In the genomic region with DNA sequence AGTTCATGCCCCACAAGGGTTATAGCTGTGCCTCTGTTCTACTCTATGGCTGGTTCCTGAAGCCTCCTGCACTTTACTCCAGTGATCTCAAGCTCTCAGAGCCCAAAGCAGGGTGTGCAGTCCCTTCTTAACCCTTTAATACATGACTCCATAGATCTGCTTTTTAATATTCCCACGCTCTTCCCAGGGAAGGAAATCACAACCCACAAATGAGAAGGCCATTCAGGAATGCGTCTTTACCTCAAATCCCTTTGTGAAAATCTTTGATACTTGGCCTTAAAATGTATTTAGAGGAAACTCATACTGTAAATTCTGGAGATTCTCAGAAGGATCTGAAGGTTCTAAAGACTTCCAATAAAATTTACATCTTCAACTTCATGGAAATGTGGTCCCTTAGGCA, we compare ENCODE assay signal across 17 cellular contexts. TPM values are rescaled to one million over a fixed set of nuclear protein-coding genes. Genes with fewer than 3 reads are reported as not detected.
DNase-seq lines count a peak whose midpoint lies in the region; ATAC-seq, FAIRE-seq and TF ChIP-seq lines count a peak whose summit lies in the region.
"Had no signal": no experiment of that assay in that cellular context is flagged by ENCODE, and none has a peak within 500 bp of the region (broad histone marks: within the 10 kb centered on the region; RNA-seq: fewer than 3 reads in every experiment).

No MANE protein-coding gene starts in this region.

- no peak for TF ChIP-seq POLR2A in GM12891 (IDR thresholded peaks at IDR 0.05; ENCODE audit: low read depth, low read length)

- H3K27me3 Mint-ChIP-seq in activated T-cell treated with anti-CD3 and anti-CD28 coated beads, Interleukin-2, amount 50 U/mL, for 72 hours (ENCODE audit: low read depth) = peaks cover 9% of the 10 kb centered on the region

- TF ChIP-seq CTCF in astrocyte of the cerebellum (IDR thresholded peaks at IDR 0.05; ENCODE audit: low read depth, low read length, missing control alignments) = no peak
- TF ChIP-seq CTCF in left ventricle myocardium inferior (IDR thresholded peaks at IDR 0.05; ENCODE audit: borderline replicate concordance) = no peak

- no peak overlapping the region for H3K4me3 Mint-ChIP-seq in activated T-cell treated with anti-CD3 and anti-CD28 coated beads, Interleukin-2, amount 50 U/mL, for 72 hours
- H3K4me3 Mint-ChIP-seq: activated CD4-positive, alpha-beta memory T cell treated with anti-CD3 and anti-CD28 coated beads, Interleukin-2, amount 10 ng/mL, durations not matched to agents 7 days and 5 days; effector memory CD8-positive, alpha-beta T cell had no signal

- H3K36me3 ChIP-seq in left ventricle myocardium inferior (peaks cover 15% of the 10 kb centered on the region), skeletal muscle tissue (ENCODE audit: control insufficient read depth in 3 of 3, insufficient read depth in 3 of 3, low read length in 3 of 3) (no peaks in the 10 kb centered on the region)
- H3K36me3 ChIP-seq: ascending aorta had no signal

- no peak overlapping the region for H3K27ac Mint-ChIP-seq in activated T-cell treated with anti-CD3 and anti-CD28 coated beads, Interleukin-2, amount 50 U/mL, for 72 hours
- H3K27ac Mint-ChIP-seq: activated CD4-positive, alpha-beta memory T cell treated with anti-CD3 and anti-CD28 coated beads, Interleukin-2, amount 10 ng/mL, durations not matched to agents 7 days and 5 days; activated T-helper 2 cell treated with anti-CD3 and anti-CD28 coated beads, Interferon-gamma antibody, Interleukin-2, Interleukin-4, amounts not matched to agents 10 μg/mL and 5 μg/mL and 100 μg/mL, durations not matched to agents 14 hours and 24 hours and 36 hours; effector memory CD8-positive, alpha-beta T cell had no signal

- H3K4me1 ChIP-seq in left ventricle myocardium inferior = peaks cover 89% of the 10 kb centered on the region
- H3K4me1 ChIP-seq in skeletal muscle tissue (ENCODE audit: control insufficient read depth in 3 of 3, insufficient read depth in 3 of 3, low read length in 3 of 3) = peaks cover 19 to 45% (median 32%) of the 10 kb centered on the region in 3 donors

- peaks cover 7% of the 10 kb centered on the region for H3K4me1 Mint-ChIP-seq in activated T-cell treated with anti-CD3 and anti-CD28 coated beads, Interleukin-2, amount 50 U/mL, for 72 hours (ENCODE audit: low read depth)
- H3K4me1 Mint-ChIP-seq: activated CD4-positive, alpha-beta memory T cell treated with anti-CD3 and anti-CD28 coated beads, Interleukin-2, amount 10 ng/mL, durations not matched to agents 7 days and 5 days had no signal

- H3K9ac ChIP-seq in skeletal muscle tissue (ENCODE audit: low read depth in 1 of 3, low read length in 3 of 3) = no peak overlapping the region

- no peaks in the 10 kb centered on the region for H3K27me3 ChIP-seq in left ventricle myocardium inferior (ENCODE audit: low read depth)
- H3K27me3 ChIP-seq in skeletal muscle tissue (ENCODE audit: control insufficient read depth in 3 of 3, insufficient read depth in 3 of 3, low read length in 3 of 3) = no peaks in the 10 kb centered on the region
- H3K27me3 ChIP-seq: ascending aorta had no signal

- H3K9me3 Mint-ChIP-seq in activated T-cell treated with anti-CD3 and anti-CD28 coated beads, Interleukin-2, amount 50 U/mL, for 72 hours = no peaks in the 10 kb centered on the region
- H3K9me3 Mint-ChIP-seq: activated CD4-positive, alpha-beta memory T cell treated with anti-CD3 and anti-CD28 coated beads, Interleukin-2, amount 10 ng/mL, durations not matched to agents 7 days and 5 days; activated T-helper 2 cell treated with anti-CD3 and anti-CD28 coated beads, Interferon-gamma antibody, Interleukin-2, Interleukin-4, amounts not matched to agents 10 μg/mL and 5 μg/mL and 100 μg/mL, durations not matched to agents 14 hours and 24 hours and 36 hours; effector memory CD8-positive, alpha-beta T cell had no signal

- DNase-seq in EH (ENCODE audit: low read depth) (peak; percentile 95), astrocyte of the cerebellum (ENCODE audit: low read depth) (peak; percentile 68), left ventricle myocardium inferior (no peak), GM12891 (ENCODE audit: insufficient read length, low spot score) (no peak), foreskin melanocyte (no peak), posterior vena cava (ENCODE audit: low spot score) (no peak)
- DNase-seq in activated T-cell treated with anti-CD3 and anti-CD28 coated beads, Interleukin-2, amount 50 U/mL, for 72 hours = no peak
- DNase-seq: activated CD4-positive, alpha-beta memory T cell treated with anti-CD3 and anti-CD28 coated beads, Interleukin-2, amount 10 ng/mL, durations not matched to agents 7 days and 5 days; AML-193; effector memory CD8-positive, alpha-beta T cell; Karpas-422; psoas muscle; stimulated activated CD4-positive, alpha-beta T cell treated with anti-CD3 and anti-CD28 coated beads, Interleukin-2, amount 100 ng/mL, for 48 hours had no signal

- no peak for FAIRE-seq in GM12891 (lab: Jason Lieb, UNC)

- H3K36me3 Mint-ChIP-seq in activated T-cell treated with anti-CD3 and anti-CD28 coated beads, Interleukin-2, amount 50 U/mL, for 72 hours (ENCODE audit: insufficient read depth in 2 of 2) = no peaks in the 10 kb centered on the region

- H3K9me3 ChIP-seq in left ventricle myocardium inferior (replicated peaks) (no peaks in the 10 kb centered on the region), skeletal muscle tissue (ENCODE audit: control insufficient read depth in 3 of 3, low read length in 3 of 3) (no peaks in the 10 kb centered on the region)
- H3K9me3 ChIP-seq: ascending aorta, psoas muscle had no signal

- in situ Hi-C loops in astrocyte of the cerebellum (cut with HindIII; ENCODE audit: low sequenced_read_pairs) = no loop called here

- H3K27ac ChIP-seq in left ventricle myocardium inferior (replicated peaks) (peak overlapping the region; percentile 86), skeletal muscle tissue (ENCODE audit: low read depth, low read length) (peak overlapping the region; percentile 69)
- H3K27ac ChIP-seq: HL-60, psoas muscle had no signal

- H3K4me3 ChIP-seq in astrocyte of the cerebellum (ENCODE audit: low read depth, low read length) (no peak overlapping the region), left ventricle myocardium inferior (peak overlapping the region; percentile 40), skeletal muscle tissue (ENCODE audit: low read length in 3 of 3) (peak overlapping the region in 2 of 3 donors; percentile 4 to 29)
- H3K4me3 ChIP-seq: ascending aorta, psoas muscle had no signal

- no peak for ATAC-seq in activated T-cell treated with anti-CD3 and anti-CD28 coated beads, Interleukin-2, amount 50 U/mL, for 72 hours (replicated peaks in 1 of 2)
- ATAC-seq: effector memory CD8-positive, alpha-beta T cell had no signal

- intact Hi-C loops in left ventricle myocardium inferior (cut with micrococcal nuclease) (no loop called here), posterior vena cava (cut with DNase I) (no loop called here)

TF ChIP-seq in GM12891, 5 proteins besides CTCF, POLR2A, EP300 and RAD21:
- TF ChIP-seq POU2F2 (IDR thresholded peaks at IDR 0.05; ENCODE audit: low read depth, low read length) (no peak), SPI1 (IDR thresholded peaks at IDR 0.05; ENCODE audit: low read depth, low read length) (no peak), PAX5 (IDR thresholded peaks at IDR 0.05; ENCODE audit: insufficient read depth, low read length, severe bottlenecking) (no peak), TAF1 (IDR thresholded peaks at IDR 0.05; ENCODE audit: low read depth, low read length) (no peak), POLR2AphosphoS5 (IDR thresholded peaks at IDR 0.05; ENCODE audit: low read depth, low read length) (no peak)

RNA-seq across cellular contexts. Expression of gene NID2, which starts 17.0 kb away (rescaled TPM):
- total RNA-seq in left ventricle myocardium inferior = 35.2 TPM
- 76.7 TPM for total RNA-seq in skeletal muscle tissue
- 0.17 TPM for polyA plus RNA-seq in GM12891 (2012; ENCODE audit: low read depth, missing spikeins)
- total RNA-seq in activated T-cell treated with anti-CD3 and anti-CD28 coated beads, Interleukin-2, amount 50 U/mL, for 72 hours = under 1 TPM; 0.19 to 0.24 TPM
- total RNA-seq in posterior vena cava = 10 to 100 TPM; 49.8 to 56.9 TPM

Comparison
In these comparisons a context has a peak if more than half of its experiments do, and no peak if none do; other contexts are left out.
1. DNase-seq: peak in EH (single experiment) and astrocyte of the cerebellum (single experiment); none in left ventricle myocardium inferior (single experiment), GM12891 (single experiment), activated T-cell treated with anti-CD3 and anti-CD28 coated beads, Interleukin-2, amount 50 U/mL, for 72 hours (0 of 2), foreskin melanocyte (single experiment) and posterior vena cava (single experiment).
2. RNA of gene NID2, which starts 17.0 kb away (total RNA-seq): 76.7 TPM in skeletal muscle tissue (single experiment), 49.8 to 56.9 TPM in posterior vena cava and 35.2 TPM in left ventricle myocardium inferior (single experiment); 0.19 to 0.24 TPM in activated T-cell treated with anti-CD3 and anti-CD28 coated beads, Interleukin-2, amount 50 U/mL, for 72 hours; every median in the first group is over 10 times any median in the second.